1 cellular context compared by ENCODE assay signal in genomic region chr12:41189395-41190251, GRCh38.
TF ChIP-seq lines count a peak whose summit lies in the region.

No MANE protein-coding gene starts in this region.

TF ChIP-seq in H1, 55 proteins besides CTCF, POLR2A, EP300 and RAD21:
- TF ChIP-seq SUZ12 (IDR thresholded peaks at IDR 0.05; ENCODE audit: low read length) (peak; percentile 88), KDM4A (IDR thresholded peaks at IDR 0.05; ENCODE audit: low read depth, low read length, severe bottlenecking) (no peak), CHD7 (IDR thresholded peaks at IDR 0.05; ENCODE audit: insufficient replicate concordance, low read length) (no peak), RFX5 (IDR thresholded peaks at IDR 0.05; ENCODE audit: borderline replicate concordance, low read depth, low read length) (no peak), POU5F1 (IDR thresholded peaks at IDR 0.05; ENCODE audit: low read depth, low read length) (no peak), YY1 (IDR thresholded peaks at IDR 0.05; ENCODE audit: low read depth, low read length) (0 out of 2 replicates have a peak, but pooled peaks have one; percentile 2), RNF2 (IDR thresholded peaks at IDR 0.05; ENCODE audit: borderline replicate concordance, low read depth, low read length, missing control alignments, poor library complexity, severe bottlenecking) (peak; percentile 70), PHF8 (conservative IDR thresholded peaks at IDR 0.05; ENCODE audit: low read depth, low read length) (no peak), EZH2 (IDR thresholded peaks at IDR 0.05; ENCODE audit: low read depth, low read length, severe bottlenecking) (peak; percentile 80), TCF12 (IDR thresholded peaks at IDR 0.05; ENCODE audit: low read depth, low read length) (no peak), GTF2F1 (IDR thresholded peaks at IDR 0.05; ENCODE audit: borderline replicate concordance, low read depth, low read length) (no peak), SIN3A (conservative IDR thresholded peaks at IDR 0.05 in 1 of 2, IDR thresholded peaks at IDR 0.05 in 1 of 2; ENCODE audit: low read depth in 1 of 2, low read length in 2 of 2) (no peak), TEAD4 (IDR thresholded peaks at IDR 0.05; ENCODE audit: low read depth, low read length) (no peak), CBX8 (IDR thresholded peaks at IDR 0.05; ENCODE audit: borderline replicate concordance, low read depth, low read length) (no peak), SP4 (IDR thresholded peaks at IDR 0.05; ENCODE audit: low read length) (no peak), EGR1 (IDR thresholded peaks at IDR 0.05; ENCODE audit: borderline replicate concordance, low read depth, low read length) (no peak), SP1 (IDR thresholded peaks at IDR 0.05; ENCODE audit: low read depth, low read length) (no peak), BCL11A (IDR thresholded peaks at IDR 0.05; ENCODE audit: low read depth in 2 of 2, low read length in 2 of 2) (no peak)
